ENCODE assay signal across 21 cellular contexts in genomic region chr16:89265647-89266046, GRCh38.
"Had no signal": no experiment of that assay in that cellular context is flagged by ENCODE, and none has a peak within 500 bp of the region (broad histone marks: within the 10 kb centered on the region; RNA-seq: fewer than 3 reads in every experiment).

No MANE protein-coding gene starts in this region.

- H3K27ac Mint-ChIP-seq: memory B cell had no signal

- DNase-seq: activated CD4-positive, alpha-beta T cell treated with anti-CD3 and anti-CD28 coated beads for 1 hour; activated CD8-positive, alpha-beta memory T cell treated with anti-CD3 and anti-CD28 coated beads, Interleukin-2, amount 50 U/mL, for 48 hours; activated effector memory CD4-positive, alpha-beta T cell treated with anti-CD3 and anti-CD28 coated beads, Interleukin-2, amount 50 U/mL, for 16 hours; activated naive CD4-positive, alpha-beta T cell treated with anti-CD3 and anti-CD28 coated beads, Interleukin-2, amount 50 U/mL, for 16 hours; activated T-cell treated with anti-CD3 and anti-CD28 coated beads, Interleukin-2, amount 50 U/mL, for 72 hours; adrenal gland; central memory CD4-positive, alpha-beta T cell; dorsolateral prefrontal cortex; esophagus squamous epithelium; gastrocnemius medialis; hypothalamus; occipital lobe; SK-N-SH; stimulated activated CD4-positive, alpha-beta T cell treated with anti-CD3 and anti-CD28 coated beads, Interleukin-4, amount 100 ng/mL, for 4 hours; stomach had no signal

- H3K4me3 Mint-ChIP-seq: activated T-cell treated with anti-CD3 and anti-CD28 coated beads, Interleukin-2, amount 50 U/mL, for 72 hours; memory B cell; neural crest cell had no signal

- H3K4me3 ChIP-seq: adrenal gland, dorsolateral prefrontal cortex, esophagus squamous epithelium, gastrocnemius medialis, stomach, suprapubic skin, tibial nerve had no signal

- H3K27ac ChIP-seq: adrenal gland, esophagus squamous epithelium, gastrocnemius medialis, stomach, suprapubic skin, tibial nerve had no signal

- ATAC-seq: gastrocnemius medialis had no signal

- H3K9ac ChIP-seq: SK-N-SH had no signal

- H3K4me1 Mint-ChIP-seq: neural crest cell had no signal

- H3K27me3 ChIP-seq: adrenal gland, dorsolateral prefrontal cortex, esophagus squamous epithelium, gastrocnemius medialis, stomach, suprapubic skin, tibial nerve had no signal

- H3K4me1 ChIP-seq: esophagus squamous epithelium, gastrocnemius medialis, suprapubic skin had no signal

- H3K9me3 ChIP-seq: adrenal gland, esophagus squamous epithelium, gastrocnemius medialis, SK-N-SH, suprapubic skin had no signal

- H3K27me3 Mint-ChIP-seq: memory B cell had no signal

- FAIRE-seq: astrocyte, colon had no signal

- H3K9me3 Mint-ChIP-seq: activated T-cell treated with anti-CD3 and anti-CD28 coated beads, Interleukin-2, amount 50 U/mL, for 72 hours; neural crest cell had no signal
